ENCODE assay signal across 8 cellular contexts in genomic region chr17:21253646-21254441, GRCh38. TPM values are rescaled to one million over a fixed set of nuclear protein-coding genes. Genes with fewer than 3 reads are reported as not detected.
DNase-seq lines count a peak whose midpoint lies in the region; ATAC-seq and TF ChIP-seq lines count a peak whose summit lies in the region.

No MANE protein-coding gene starts in this region.

- H3K4me3 Mint-ChIP-seq in activated CD4-positive, alpha-beta T cell treated with anti-CD3 and anti-CD28 coated beads for 36 hours, result peak overlapping the region; percentile 77

- intact Hi-C loops in activated CD4-positive, alpha-beta T cell treated with anti-CD3 and anti-CD28 coated beads for 36 hours (cut with DNase I, micrococcal nuclease), result loop anchor here (1.0 to 2.0 kb wide), 5 partner anchors 21 to 128 kb away; partner anchors contain the start of genes TMEM11 (in 2 of the 2), DHRS7B (in 1 of the 2) and MAP2K3 (in 1 of the 2)
- intact Hi-C loops in sigmoid colon (cut with DNase I), result no loop called here

- no peak for DNase-seq in activated CD4-positive, alpha-beta T cell treated with anti-CD3 and anti-CD28 coated beads for 36 hours
- DNase-seq in activated CD4-positive, alpha-beta T cell treated with anti-CD3 and anti-CD28 coated beads for 4 hours, result no peak
- no peak for DNase-seq in SK-N-MC (ENCODE audit: low read depth, low spot score)
- no peak for DNase-seq in fibroblast of the aortic adventitia (ENCODE audit: low read depth)
- DNase-seq in sigmoid colon, result no peak
- DNase-seq in COLO668 (lab: John Stamatoyannopoulos, UW; ENCODE audit: unreplicated experiment), result no peak
- DNase-seq in SIG-M5 treated with dmso at 0.1 percent for 504 hours (lab: John Stamatoyannopoulos, UW; ENCODE audit: unreplicated experiment), result no peak
- DNase-seq in Ammon's horn (ENCODE audit: low spot score), result no peak

- H3K27me3 ChIP-seq in sigmoid colon, result no peaks in the 10 kb centered on the region

- no peak for TF ChIP-seq EP300 in sigmoid colon (IDR thresholded peaks at IDR 0.05)

- H3K27ac Mint-ChIP-seq in activated CD4-positive, alpha-beta T cell treated with anti-CD3 and anti-CD28 coated beads for 36 hours, result peak overlapping the region; percentile 47

- POLR2A ChIA-PET in activated CD4-positive, alpha-beta T cell treated with anti-CD3 and anti-CD28 coated beads for 36 hours (lab: Charles Lee), result interaction anchor here (0.6 kb wide), 1 partner anchor 249 kb away, joined by 3 read pairs; no protein-coding TSS in a partner anchor

- no peak for TF ChIP-seq CTCF in fibroblast of the aortic adventitia (IDR thresholded peaks at IDR 0.05; ENCODE audit: insufficient read depth, low read length)
- TF ChIP-seq CTCF in sigmoid colon (IDR thresholded peaks at IDR 0.05), result no peak

- TF ChIP-seq POLR2A in sigmoid colon (IDR thresholded peaks at IDR 0.05), result no peak

- 29 to 47% methylated on average over 15 of the region's 15 CpGs for WGBS in sigmoid colon, 2 donors

- H3K27ac ChIP-seq in SK-N-MC (no peak overlapping the region), sigmoid colon (peak overlapping the region; percentile 74 to 81 (median 76))

- ATAC-seq in activated CD4-positive, alpha-beta T cell treated with anti-CD3 and anti-CD28 coated beads for 36 hours, result peak; percentile 17

- H3K4me1 ChIP-seq in sigmoid colon, result peaks cover 0 to 45% (median 35%) of the 10 kb centered on the region in 4 donors

- H3K36me3 ChIP-seq in SK-N-MC (ENCODE audit: insufficient read depth, low read length), result no peaks in the 10 kb centered on the region
- H3K36me3 ChIP-seq in sigmoid colon, result no peaks in the 10 kb centered on the region

- no peaks in the 10 kb centered on the region for H3K36me3 Mint-ChIP-seq in activated CD4-positive, alpha-beta T cell treated with anti-CD3 and anti-CD28 coated beads for 36 hours (ENCODE audit: low read depth)

- H3K4me1 Mint-ChIP-seq in activated CD4-positive, alpha-beta T cell treated with anti-CD3 and anti-CD28 coated beads for 36 hours, result peaks cover 10% of the 10 kb centered on the region

- no peaks in the 10 kb centered on the region for H3K9me3 ChIP-seq in SK-N-MC (ENCODE audit: low read depth, low read length)
- H3K9me3 ChIP-seq in sigmoid colon, result no peaks in the 10 kb centered on the region

- H3K27me3 Mint-ChIP-seq in activated CD4-positive, alpha-beta T cell treated with anti-CD3 and anti-CD28 coated beads for 36 hours, result no peaks in the 10 kb centered on the region

- CTCF ChIA-PET in activated CD4-positive, alpha-beta T cell treated with anti-CD3 and anti-CD28 coated beads for 36 hours (lab: Charles Lee), result no interaction called here

- H3K9ac ChIP-seq in SK-N-MC (ENCODE audit: insufficient read length), result peak overlapping the region; percentile 16

- H3K4me3 ChIP-seq in SK-N-MC (peak overlapping the region; percentile 79), fibroblast of the aortic adventitia (ENCODE audit: low read depth, low read length) (peak overlapping the region; percentile 74), sigmoid colon (peak overlapping the region; percentile 61 to 85 (median 80))

- H3K9me3 Mint-ChIP-seq in activated CD4-positive, alpha-beta T cell treated with anti-CD3 and anti-CD28 coated beads for 36 hours (ENCODE audit: low read depth), result no peaks in the 10 kb centered on the region

RNA-seq across cellular contexts. Expression of gene NATD1, which starts 0.6 kb away (rescaled TPM):
- 1 to 10 TPM; 1.5 to 1.7 TPM for total RNA-seq in activated CD4-positive, alpha-beta T cell treated with anti-CD3 and anti-CD28 coated beads for 36 hours
- 3.1 and 4.4 TPM in 2 replicates for total RNA-seq in fibroblast of the aortic adventitia (ENCODE audit: low replicate concordance)
- 10 to 100 TPM in 2 of 4 donors, 1 to 10 TPM in 2; 6.8 to 13.8 (median 9.9) TPM for total RNA-seq in sigmoid colon
- 1 to 10 TPM; 2.5 to 4.5 (median 3.6) TPM for polyA plus RNA-seq in sigmoid colon

RNA-seq across cellular contexts. Expression of gene MAP2K3, which starts 30.7 kb away (rescaled TPM):
- 100 to 1,000 TPM; 122 to 123 TPM for total RNA-seq in activated CD4-positive, alpha-beta T cell treated with anti-CD3 and anti-CD28 coated beads for 36 hours
- 22.9 and 24.5 TPM in 2 replicates for total RNA-seq in fibroblast of the aortic adventitia (ENCODE audit: low replicate concordance)
- 10 to 100 TPM in 3 of 4 donors, 1 to 10 TPM in 1; 9.5 to 23.3 (median 13.3) TPM for total RNA-seq in sigmoid colon
- 10 to 100 TPM; 43.8 to 59.1 (median 54.8) TPM for polyA plus RNA-seq in sigmoid colon

RNA-seq across cellular contexts. Expression of gene TMEM11, which starts 39.9 kb away (rescaled TPM):
- 10 to 100 TPM; 28.9 to 40.4 TPM for total RNA-seq in activated CD4-positive, alpha-beta T cell treated with anti-CD3 and anti-CD28 coated beads for 36 hours
- 5.0 and 17.5 TPM in 2 replicates for total RNA-seq in fibroblast of the aortic adventitia (ENCODE audit: low replicate concordance)
- total RNA-seq in sigmoid colon, result 10 to 100 TPM; 14.5 to 32.8 (median 22.4) TPM
- 10 to 100 TPM; 27.7 to 51.6 (median 40.2) TPM for polyA plus RNA-seq in sigmoid colon
